ENCODE assay signal across 1 cellular context in genomic region chr22:39312410-39312809, GRCh38.
TF ChIP-seq lines count a peak whose summit lies in the region.

No MANE protein-coding gene starts in this region.

TF ChIP-seq in GM23338, 12 proteins besides CTCF, POLR2A, EP300 and RAD21 (continued from another document):
- TF ChIP-seq ZNF462 (CRISPR knock-in tag; IDR thresholded peaks at IDR 0.05), result no peak
- TF ChIP-seq ZNF114 (CRISPR knock-in tag; IDR thresholded peaks at IDR 0.05), result no peak
- no peak for TF ChIP-seq ZNF331 (CRISPR knock-in tag; IDR thresholded peaks at IDR 0.05; ENCODE audit: low read depth)
